Comparison of ENCODE assay signal across 11 cellular contexts in the genomic region with DNA sequence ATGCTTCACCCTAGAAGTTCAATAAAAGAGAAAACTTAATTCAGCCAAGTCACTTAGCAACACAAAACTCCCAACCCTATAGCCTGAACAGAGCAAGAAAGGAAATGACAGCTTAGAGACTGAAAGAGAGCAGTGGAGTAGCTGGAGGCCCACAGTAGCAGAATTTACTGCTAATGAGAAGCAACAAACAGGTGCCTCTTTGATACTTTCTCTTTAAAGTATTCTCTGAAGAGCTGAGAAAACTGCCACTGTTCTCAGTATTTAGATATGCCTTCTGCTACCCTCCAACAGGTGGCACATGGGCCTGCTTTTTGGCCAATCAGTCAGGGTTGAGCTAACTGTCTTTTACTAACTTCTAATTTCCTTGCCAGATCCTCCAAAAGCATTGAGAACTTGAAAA.
DNase-seq lines count a peak whose midpoint lies in the region; ATAC-seq and TF ChIP-seq lines count a peak whose summit lies in the region.
"Had no signal": no experiment of that assay in that cellular context is flagged by ENCODE, and none has a peak within 500 bp of the region (broad histone marks: within the 10 kb centered on the region; RNA-seq: fewer than 3 reads in every experiment).

No MANE protein-coding gene starts in this region.

- H3K9me3 ChIP-seq in colonic mucosa: no peaks in the 10 kb centered on the region

- ATAC-seq in GM19035 (IDR thresholded peaks at IDR 0.05; ENCODE audit: unreplicated experiment): peak; percentile 55
- ATAC-seq in HG02981 (IDR thresholded peaks at IDR 0.05; ENCODE audit: unreplicated experiment): peak; percentile 80
- no peak for ATAC-seq in GM18873 (IDR thresholded peaks at IDR 0.05; ENCODE audit: low FRiP score, unreplicated experiment)

- DNase-seq in GM06990 (ENCODE audit: extremely low read depth, insufficient read length): no peak
- no peak for DNase-seq in colonic mucosa
- DNase-seq in NCI-H1694 treated with DMSO at 0.1 percent for 48 hours (lab: John Stamatoyannopoulos, UW): no peak
- DNase-seq in DMS79 (lab: John Stamatoyannopoulos, UW): no peak
- DNase-seq: NCI-H1105 treated with DMSO at 0.1 percent for 48 hours, nephron progenitor cell, Right ventricle myocardium superior had no signal

- H3K9ac ChIP-seq in colonic mucosa (ENCODE audit: low read depth in 2 of 2, low read length in 2 of 2): no peak overlapping the region

- H3K4me1 ChIP-seq in colonic mucosa: no peaks in the 10 kb centered on the region

- no peaks in the 10 kb centered on the region for H3K27me3 ChIP-seq in GM06990 (replicated peaks; ENCODE audit: control insufficient read depth, insufficient read depth, low read length)
- no peaks in the 10 kb centered on the region for H3K27me3 ChIP-seq in colonic mucosa

- peak overlapping the region; percentile 17 for H3K4me3 Mint-ChIP-seq in activated naive CD8-positive, alpha-beta T cell
- H3K4me3 Mint-ChIP-seq: nephron progenitor cell had no signal

- H3K27ac ChIP-seq in colonic mucosa: no peak overlapping the region

- TF ChIP-seq CTCF in GM06990 (IDR thresholded peaks at IDR 0.05; ENCODE audit: insufficient read depth, low read length, poor library complexity, severe bottlenecking) (peak; percentile 33), colonic mucosa (IDR thresholded peaks at IDR 0.05) (no peak)

- H3K4me3 ChIP-seq in GM06990 (replicated peaks; ENCODE audit: low read depth, low read length) (no peak overlapping the region), colonic mucosa (no peak overlapping the region)

- H3K36me3 ChIP-seq in GM06990 (ENCODE audit: control insufficient read depth, insufficient read depth, low read length) (no peaks in the 10 kb centered on the region), colonic mucosa (no peaks in the 10 kb centered on the region)

- no peaks in the 10 kb centered on the region for H3K9me3 Mint-ChIP-seq in activated naive CD8-positive, alpha-beta T cell (ENCODE audit: low read depth)
- H3K9me3 Mint-ChIP-seq: nephron progenitor cell had no signal

- peaks cover 62% of the 10 kb centered on the region for H3K4me1 Mint-ChIP-seq in activated naive CD8-positive, alpha-beta T cell (ENCODE audit: low read depth)

- intact Hi-C loops in colonic mucosa (cut with DNase I): no loop called here

- no peaks in the 10 kb centered on the region for H3K36me3 Mint-ChIP-seq in activated naive CD8-positive, alpha-beta T cell

- H3K27ac Mint-ChIP-seq in activated naive CD8-positive, alpha-beta T cell: no peak overlapping the region
- H3K27ac Mint-ChIP-seq: nephron progenitor cell had no signal

- H3K27me3 Mint-ChIP-seq in activated naive CD8-positive, alpha-beta T cell: no peaks in the 10 kb centered on the region
